In genomic region chr6:30912746-30913520, GRCh38 we compare ENCODE assay signal across 1 cellular context.
TF ChIP-seq lines count a peak whose summit lies in the region.

No MANE protein-coding gene starts in this region.

TF ChIP-seq in H1, 55 proteins besides CTCF, POLR2A, EP300 and RAD21:
- TF ChIP-seq SP4 (IDR thresholded peaks at IDR 0.05; ENCODE audit: low read length) (no peak), TAF7 (optimal IDR thresholded peaks at IDR 0.05; ENCODE audit: borderline replicate concordance, low read depth, low read length) (peak; percentile 88), TCF12 (IDR thresholded peaks at IDR 0.05; ENCODE audit: low read depth, low read length) (no peak), YY1 (IDR thresholded peaks at IDR 0.05; ENCODE audit: low read depth, low read length) (no peak)
- TF ChIP-seq, protein P1, sequence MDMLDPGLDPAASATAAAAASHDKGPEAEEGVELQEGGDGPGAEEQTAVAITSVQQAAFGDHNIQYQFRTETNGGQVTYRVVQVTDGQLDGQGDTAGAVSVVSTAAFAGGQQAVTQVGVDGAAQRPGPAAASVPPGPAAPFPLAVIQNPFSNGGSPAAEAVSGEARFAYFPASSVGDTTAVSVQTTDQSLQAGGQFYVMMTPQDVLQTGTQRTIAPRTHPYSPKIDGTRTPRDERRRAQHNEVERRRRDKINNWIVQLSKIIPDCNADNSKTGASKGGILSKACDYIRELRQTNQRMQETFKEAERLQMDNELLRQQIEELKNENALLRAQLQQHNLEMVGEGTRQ (IDR thresholded peaks at IDR 0.05; ENCODE audit: low read length) = no peak
